In the genomic region with DNA sequence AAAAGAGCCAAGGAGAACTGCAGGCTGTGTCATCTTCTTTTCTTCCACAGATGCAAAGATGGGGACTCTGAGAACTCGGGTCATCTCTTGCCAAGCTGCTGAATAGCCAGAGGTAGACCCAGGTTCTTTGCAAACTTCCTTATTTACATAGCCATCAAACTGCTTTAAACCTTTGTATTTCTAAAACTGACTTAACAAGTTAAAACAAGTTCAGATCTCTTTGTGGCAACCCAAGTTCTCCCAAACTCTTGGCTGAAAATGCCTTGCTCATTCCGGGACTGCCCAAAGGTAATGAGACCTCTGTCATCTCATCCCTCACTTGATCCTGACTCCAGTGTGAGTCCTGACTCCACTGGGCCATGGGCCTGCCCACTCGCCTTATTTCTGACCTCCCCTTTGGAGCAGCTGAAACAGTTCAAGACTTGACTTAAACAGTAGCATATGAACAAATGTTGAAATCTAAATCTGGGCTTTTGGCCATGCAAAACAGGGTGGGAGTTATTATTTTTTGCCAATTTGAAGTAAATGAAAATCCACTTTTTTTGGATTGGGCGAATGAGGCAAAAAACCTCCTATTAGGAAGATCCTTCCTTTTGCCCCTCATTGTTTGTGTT, we compare ENCODE assay signal across 28 cellular contexts. TPM values are rescaled to one million over a fixed set of nuclear protein-coding genes. Genes with fewer than 3 reads are reported as not detected.
DNase-seq lines count a peak whose midpoint lies in the region; ATAC-seq and TF ChIP-seq lines count a peak whose summit lies in the region.
"Had no signal": no experiment of that assay in that cellular context is flagged by ENCODE, and none has a peak within 500 bp of the region (broad histone marks: within the 10 kb centered on the region; RNA-seq: fewer than 3 reads in every experiment).

No MANE protein-coding gene starts in this region.

- H3K27me3 ChIP-seq in HUES6 (ENCODE audit: control insufficient read depth, insufficient read depth, low read length) (no peaks in the 10 kb centered on the region), osteoblast (ENCODE audit: insufficient read depth, low read length) (no peaks in the 10 kb centered on the region), stomach (no peaks in the 10 kb centered on the region)
- H3K27me3 ChIP-seq: BLaER1 treated with 17β-estradiol and CSF1 and Interleukin-3, amounts not matched to agents 10 nM and 100 nM; brain microvascular endothelial cell; colonic mucosa; heart left ventricle had no signal

- WGBS in stomach, 5 donors = 51 to 60% (median 53%) methylated on average over 4 of the region's 4 CpGs

- ATAC-seq in HG02588 (IDR thresholded peaks at IDR 0.05; ENCODE audit: unreplicated experiment) = no peak
- ATAC-seq: activated CD4-positive, alpha-beta T cell treated with anti-CD3 and anti-CD28 coated beads for 36 hours; activated naive CD8-positive, alpha-beta T cell treated with anti-CD3 and anti-CD28 coated beads, Interleukin-2, amount 50 U/mL, for 24 hours; effector memory CD8-positive, alpha-beta T cell; psoas muscle had no signal

- H3K79me2 ChIP-seq in osteoblast (ENCODE audit: insufficient read depth, low read length) = peaks cover 14% of the 10 kb centered on the region

- intact Hi-C loops in stomach (cut with DNase I; ENCODE audit: low total_unique reads) = no loop called here

- TF ChIP-seq EP300 in stomach (IDR thresholded peaks at IDR 0.05) = no peak

- no peak overlapping the region for H3K9ac ChIP-seq in HUES6 (ENCODE audit: low read length)
- H3K9ac ChIP-seq: BLaER1 treated with 17β-estradiol and CSF1 and Interleukin-3, amounts not matched to agents 10 nM and 100 nM; SK-N-SH had no signal

- no peak for TF ChIP-seq POLR2A in stomach (IDR thresholded peaks at IDR 0.05)

- H4K20me1 ChIP-seq in osteoblast (ENCODE audit: insufficient read depth, low read length) = peaks cover 21% of the 10 kb centered on the region
- H4K20me1 ChIP-seq: BLaER1 treated with 17β-estradiol and CSF1 and Interleukin-3, amounts not matched to agents 10 nM and 100 nM had no signal

- H2AFZ ChIP-seq in osteoblast (ENCODE audit: low read length) = no peak overlapping the region

- H3K9me3 ChIP-seq in HUES6 (ENCODE audit: control insufficient read depth, insufficient read depth, low read depth, low read length) (peaks cover 14% of the 10 kb centered on the region), osteoblast (ENCODE audit: low read depth, low read length) (no peaks in the 10 kb centered on the region), stomach (no peaks in the 10 kb centered on the region)
- H3K9me3 ChIP-seq: BLaER1 treated with 17β-estradiol and CSF1 and Interleukin-3, amounts not matched to agents 10 nM and 100 nM; colonic mucosa; heart left ventricle; psoas muscle; SK-N-SH; thoracic aorta had no signal

- no peak overlapping the region for H3K4me2 ChIP-seq in osteoblast (ENCODE audit: insufficient read depth, low read length)
- H3K4me2 ChIP-seq: BLaER1 treated with 17β-estradiol and CSF1 and Interleukin-3, amounts not matched to agents 10 nM and 100 nM; SK-N-SH had no signal

- H3K36me3 ChIP-seq in HUES6 (ENCODE audit: control insufficient read depth, insufficient read depth, low read length) (0 out of 2 replicates have a peak, but pooled peaks cover 4% of the 10 kb centered on the region), osteoblast (ENCODE audit: insufficient read depth, low read length) (no peaks in the 10 kb centered on the region), stomach (no peaks in the 10 kb centered on the region)
- H3K36me3 ChIP-seq: BLaER1 treated with 17β-estradiol and CSF1 and Interleukin-3, amounts not matched to agents 10 nM and 100 nM; brain microvascular endothelial cell; colonic mucosa; thoracic aorta had no signal

- TF ChIP-seq CTCF in choroid plexus epithelial cell (conservative IDR thresholded peaks at IDR 0.05; ENCODE audit: low read depth, low read length) = no peak
- no peak for TF ChIP-seq CTCF in fibroblast of pulmonary artery (IDR thresholded peaks at IDR 0.05; ENCODE audit: low read length, missing control alignments)
- no peak for TF ChIP-seq CTCF in osteoblast (IDR thresholded peaks at IDR 0.05; ENCODE audit: extremely low read depth, low read depth, low read length)
- no peak for TF ChIP-seq CTCF in stomach (IDR thresholded peaks at IDR 0.05)

- H3K27ac ChIP-seq in HUES6 (ENCODE audit: low read depth, low read length) (peak overlapping the region; percentile 25), osteoblast (ENCODE audit: low read depth, low read length) (no peak overlapping the region), stomach (no peak overlapping the region)
- H3K27ac ChIP-seq: BLaER1 treated with 17β-estradiol and CSF1 and Interleukin-3, amounts not matched to agents 10 nM and 100 nM; brain microvascular endothelial cell; colonic mucosa; heart left ventricle; psoas muscle; thoracic aorta had no signal

- H3K4me1 ChIP-seq in HUES6 (ENCODE audit: control insufficient read depth, insufficient read depth, low read length) (peaks cover 36% of the 10 kb centered on the region), osteoblast (ENCODE audit: insufficient read depth, low read length) (no peaks in the 10 kb centered on the region), stomach (peaks cover 0 to 20% (median 5%) of the 10 kb centered on the region in 4 donors)
- H3K4me1 ChIP-seq: colonic mucosa, psoas muscle had no signal

- peak; percentile 70 for DNase-seq in choroid plexus epithelial cell (ENCODE audit: low read depth)
- DNase-seq in fibroblast of pulmonary artery (ENCODE audit: low read depth) = peak; percentile 79
- DNase-seq in osteoblast (ENCODE audit: insufficient read length, low spot score, missing footprints) = peak; percentile 5
- no peak for DNase-seq in stomach
- DNase-seq in iPS-NIHi7 (ENCODE audit: extremely low spot score) = no peak
- no peak for DNase-seq in SKM-1 treated with dmso at 0.1 percent for 144 hours (lab: John Stamatoyannopoulos, UW; ENCODE audit: unreplicated experiment)
- DNase-seq: activated CD4-positive, alpha-beta T cell treated with anti-CD3 and anti-CD28 coated beads for 36 hours; activated gamma-delta T cell; activated naive CD8-positive, alpha-beta T cell treated with anti-CD3 and anti-CD28 coated beads, Interleukin-2, amount 50 U/mL, for 24 hours; activated T-cell treated with anti-CD3 and anti-CD28 coated beads, Interleukin-2, amount 50 U/mL, for 24 hours; brain microvascular endothelial cell; colonic mucosa; effector memory CD8-positive, alpha-beta T cell; GDM1; heart left ventricle; kidney glomerular epithelial cell; mesendoderm; MV-4-11; psoas muscle; SK-N-SH; stimulated activated naive CD4-positive, alpha-beta T cell treated with Interleukin-2 at 50 U/mL for 16 hours had no signal

- no peak overlapping the region for H3K4me3 ChIP-seq in HUES6 (ENCODE audit: low read depth, low read length)
- no peak overlapping the region for H3K4me3 ChIP-seq in choroid plexus epithelial cell (ENCODE audit: low read depth, low read length)
- H3K4me3 ChIP-seq in fibroblast of pulmonary artery (replicated peaks; ENCODE audit: low read depth, low read length) = no peak overlapping the region
- no peak overlapping the region for H3K4me3 ChIP-seq in osteoblast (ENCODE audit: insufficient read depth, low read length)
- H3K4me3 ChIP-seq in stomach = no peak overlapping the region
- H3K4me3 ChIP-seq: BLaER1 treated with 17β-estradiol and CSF1 and Interleukin-3, amounts not matched to agents 10 nM and 100 nM; colonic mucosa; heart left ventricle; psoas muscle; thoracic aorta had no signal

RNA-seq across cellular contexts. Expression of a gene that starts 50.6 kb away (rescaled TPM):
- 13.4 and 14.4 TPM in 2 replicates for total RNA-seq in osteoblast
- total RNA-seq in stomach = 10 to 100 TPM in 2 of 5 donors, 1 to 10 TPM in 3; 4.1 to 17.1 (median 7.9) TPM
- 1 to 10 TPM; 3.6 to 9.8 (median 5.7) TPM for polyA plus RNA-seq in stomach
- total RNA-seq: activated CD4-positive, alpha-beta T cell treated with anti-CD3 and anti-CD28 coated beads for 36 hours; activated CD8-positive, alpha-beta memory T cell treated with anti-CD3 and anti-CD28 coated beads for 36 hours; OCI-LY7; T-helper 2 cell treated with Interferon-gamma antibody and Interleukin-4, amounts not matched to agents 100 ng/mL and 5 ng/mL, for 36 hours had no signal

Comparison
In these comparisons a context has a peak if more than half of its experiments do, and no peak if none do; other contexts are left out.
1. DNase-seq: peak in choroid plexus epithelial cell (single experiment), fibroblast of pulmonary artery (single experiment) and osteoblast (single experiment); none in stomach (single experiment), iPS-NIHi7 (single experiment) and SKM-1 treated with dmso at 0.1 percent for 144 hours (single experiment).